Comparison of ENCODE assay signal across 8 cellular contexts in the genomic region with DNA sequence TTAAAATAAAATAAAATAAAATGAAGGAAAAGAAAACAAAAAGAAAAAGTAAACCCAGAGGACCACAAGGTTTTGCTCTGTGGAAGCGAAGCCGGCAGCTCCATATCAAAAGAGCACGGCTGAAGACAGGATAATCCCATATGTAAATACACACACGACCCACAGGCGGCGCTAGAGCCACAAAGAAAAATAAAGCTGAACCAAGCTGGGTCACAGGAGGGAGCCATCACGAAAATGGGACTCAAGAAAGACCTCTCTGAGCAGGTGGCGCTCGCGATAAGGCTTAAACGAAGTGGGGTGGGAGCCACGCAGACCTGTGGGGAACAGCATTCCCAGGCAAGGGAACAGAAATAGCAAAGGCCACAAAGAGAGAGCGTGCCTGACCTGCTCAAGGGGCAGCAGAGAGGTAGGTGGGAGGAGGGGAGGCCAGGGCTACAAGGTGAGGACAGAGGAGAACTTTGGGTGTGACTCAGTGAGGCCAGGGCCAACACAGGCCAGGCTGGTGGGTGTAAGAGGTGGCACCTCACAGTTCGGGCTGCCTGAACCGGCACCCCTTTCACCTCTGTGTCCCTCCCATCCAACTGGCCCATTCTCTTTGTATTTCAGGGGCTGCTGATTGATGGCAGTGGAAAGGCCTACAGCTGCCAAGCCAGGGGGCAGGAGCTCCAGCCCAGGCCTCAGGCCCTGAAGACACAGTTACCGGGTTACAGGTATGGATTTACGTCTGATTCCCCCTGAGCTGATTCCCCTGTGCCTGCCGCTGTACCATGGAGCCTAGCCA. TPM values are rescaled to one million over a fixed set of nuclear protein-coding genes. Genes with fewer than 3 reads are reported as not detected.
DNase-seq lines count a peak whose midpoint lies in the region; ATAC-seq, FAIRE-seq and TF ChIP-seq lines count a peak whose summit lies in the region.

No MANE protein-coding gene starts in this region.

- H3K9me3 ChIP-seq in A549: peaks cover 19% of the 10 kb centered on the region

- peak overlapping the region; percentile 48 to 61; a peak in 5 of 6 replicates for H3K27ac ChIP-seq in A549

- peaks cover 43% of the 10 kb centered on the region for H3K36me3 Mint-ChIP-seq in WTC11

- H3K27ac Mint-ChIP-seq in WTC11: no peak overlapping the region

- POLR2A ChIA-PET in A549 (lab: Yijun Ruan, JAX): interaction anchor here (1.0 kb wide), 1 partner anchor 67 kb away, joined by 3 read pairs; no protein-coding TSS in a partner anchor
- POLR2A ChIA-PET in WTC11 (lab: Charles Lee): interaction anchor here (0.6 to 1.2 kb wide), 2 partner anchors 64 to 67 kb away, joined by 5 read pairs; no protein-coding TSS in a partner anchor

- no peak overlapping the region for H3K4me2 ChIP-seq in A549

- WGBS in A549 (ENCODE audit: missing lambda C conversion rate): 49% methylated on average over 18 of the region's 18 CpGs

- H3K27me3 Mint-ChIP-seq in WTC11 (ENCODE audit: low read depth): no peaks in the 10 kb centered on the region

- peak; percentile 73 to 87 for ATAC-seq in A549
- ATAC-seq in WTC11: peak; percentile 72
- peak; percentile 85 for ATAC-seq in left colon
- no peak for ATAC-seq in HG03469 (IDR thresholded peaks at IDR 0.05; ENCODE audit: unreplicated experiment)

- intact Hi-C loops in left colon (cut with DNase I, micrococcal nuclease): loop anchor here (5.0 to 10.0 kb wide), 2 partner anchors 63 to 65 kb away; no protein-coding TSS in a partner anchor

- no peak overlapping the region for H3K4me3 ChIP-seq in A549

- DNase-seq in A549 (ENCODE audit: low read depth in 1 of 2, low spot score in 1 of 2) (peak; percentile 81 to 87), GM20000 (ENCODE audit: low spot score) (peak; percentile 74), NCI-H2227 treated with DMSO at 0.1 percent for 48 hours (lab: John Stamatoyannopoulos, UW) (peak; percentile 25), WTC11 (ENCODE audit: low spot score) (peak; percentile 79), left colon (peak; percentile 39 to 63)
- peak; percentile 36 for DNase-seq in central memory CD4-positive, alpha-beta T cell
- DNase-seq in stimulated activated CD4-positive, alpha-beta T cell treated with anti-CD3 and anti-CD28 coated beads, TNF-alpha, amount 100 ng/mL, for 1 hour (ENCODE audit: low read depth in 3 of 3, low spot score in 1 of 3): peak in 2 of 3 donors; percentile 12 to 48

- H3K9me3 Mint-ChIP-seq in WTC11: peaks cover 10% of the 10 kb centered on the region

- 0 out of 3 replicates have a peak, but pooled peaks cover 5% of the 10 kb centered on the region for H3K4me1 ChIP-seq in A549

- H3K4me1 Mint-ChIP-seq in WTC11: peaks cover 3% of the 10 kb centered on the region; the same call in 1 of the 2 replicates

- CTCF ChIA-PET in A549 (lab: Yijun Ruan, JAX): interaction anchor here (0.6 to 13.9 kb wide), 63 partner anchors 8 to 607 kb away, joined by 3 to 546 read pairs (median 5); partner anchors contain the start of gene KCNB1
- CTCF ChIA-PET in WTC11 (lab: Charles Lee): interaction anchor here (0.5 to 10.6 kb wide), 86 partner anchors 9 to 394 kb away, joined by 3 to 540 read pairs (median 5); partner anchors contain the start of genes B4GALT5 and RNF114

- FAIRE-seq in A549 (lab: Jason Lieb, UNC): no peak

- no peak overlapping the region for H3K4me3 Mint-ChIP-seq in WTC11

- no peak for TF ChIP-seq POLR2A in A549 (IDR thresholded peaks at IDR 0.05; ENCODE audit: low read length)

- peak; percentile 98 for TF ChIP-seq CTCF in A549 (IDR thresholded peaks at IDR 0.05)
- TF ChIP-seq CTCF in GM20000 (IDR thresholded peaks at IDR 0.05; ENCODE audit: extremely low read depth, missing control alignments): peak; percentile 72
- peak; percentile 85 for TF ChIP-seq CTCF in WTC11 (IDR thresholded peaks at IDR 0.05)

- no peak for TF ChIP-seq EP300 in A549 (IDR thresholded peaks at IDR 0.05)

- peak; percentile 98 for TF ChIP-seq RAD21 in A549 (conservative IDR thresholded peaks at IDR 0.05 in 1 of 2, IDR thresholded peaks at IDR 0.05 in 1 of 2)

TF ChIP-seq in A549, 52 proteins besides CTCF, POLR2A, EP300 and RAD21:
- TF ChIP-seq SMC3 (IDR thresholded peaks at IDR 0.05) (peak; percentile 98), HOXA7 (CRISPR knock-in tag; IDR thresholded peaks at IDR 0.05) (no peak)
TF ChIP-seq in A549: peak in this region for 1.

TF ChIP-seq in WTC11, 78 proteins besides CTCF, POLR2A, EP300 and RAD21:
- TF ChIP-seq ZNF423 (CRISPR knock-in tag; IDR thresholded peaks at IDR 0.05) (no peak), ZNF396 (CRISPR knock-in tag; IDR thresholded peaks at IDR 0.05; ENCODE audit: borderline replicate concordance) (no peak), GTF2I (CRISPR knock-in tag; conservative IDR thresholded peaks at IDR 0.05) (peak; percentile 57; the same call in 1 of the 2 replicates), ZBTB43 (CRISPR knock-in tag; IDR thresholded peaks at IDR 0.05) (no peak)
- TF ChIP-seq, protein P1, sequence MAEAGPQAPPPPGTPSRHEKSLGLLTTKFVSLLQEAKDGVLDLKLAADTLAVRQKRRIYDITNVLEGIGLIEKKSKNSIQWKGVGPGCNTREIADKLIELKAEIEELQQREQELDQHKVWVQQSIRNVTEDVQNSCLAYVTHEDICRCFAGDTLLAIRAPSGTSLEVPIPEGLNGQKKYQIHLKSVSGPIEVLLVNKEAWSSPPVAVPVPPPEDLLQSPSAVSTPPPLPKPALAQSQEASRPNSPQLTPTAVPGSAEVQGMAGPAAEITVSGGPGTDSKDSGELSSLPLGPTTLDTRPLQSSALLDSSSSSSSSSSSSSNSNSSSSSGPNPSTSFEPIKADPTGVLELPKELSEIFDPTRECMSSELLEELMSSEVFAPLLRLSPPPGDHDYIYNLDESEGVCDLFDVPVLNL (CRISPR knock-in tag; IDR thresholded peaks at IDR 0.05; ENCODE audit: borderline replicate concordance, low read depth): no peak
- TF ChIP-seq, protein P2, sequence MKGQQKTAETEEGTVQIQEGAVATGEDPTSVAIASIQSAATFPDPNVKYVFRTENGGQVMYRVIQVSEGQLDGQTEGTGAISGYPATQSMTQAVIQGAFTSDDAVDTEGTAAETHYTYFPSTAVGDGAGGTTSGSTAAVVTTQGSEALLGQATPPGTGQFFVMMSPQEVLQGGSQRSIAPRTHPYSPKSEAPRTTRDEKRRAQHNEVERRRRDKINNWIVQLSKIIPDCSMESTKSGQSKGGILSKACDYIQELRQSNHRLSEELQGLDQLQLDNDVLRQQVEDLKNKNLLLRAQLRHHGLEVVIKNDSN (CRISPR knock-in tag; IDR thresholded peaks at IDR 0.05): no peak
- TF ChIP-seq, protein P3, sequence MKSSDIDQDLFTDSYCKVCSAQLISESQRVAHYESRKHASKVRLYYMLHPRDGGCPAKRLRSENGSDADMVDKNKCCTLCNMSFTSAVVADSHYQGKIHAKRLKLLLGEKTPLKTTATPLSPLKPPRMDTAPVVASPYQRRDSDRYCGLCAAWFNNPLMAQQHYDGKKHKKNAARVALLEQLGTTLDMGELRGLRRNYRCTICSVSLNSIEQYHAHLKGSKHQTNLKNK (CRISPR knock-in tag; IDR thresholded peaks at IDR 0.05): no peak
TF ChIP-seq in WTC11: peak in this region for 1.

RNA-seq across cellular contexts. Expression of gene PTGIS, which starts 26.0 kb away (rescaled TPM):
- polyA plus RNA-seq in A549 (2011; rRNA removed): 0.03 and 0.07 TPM in 2 replicates
- polyA plus RNA-seq in A549 (2012; cell fraction: cytosol; rRNA removed): 0.01 and 0.05 TPM in 2 replicates
- 0.01 and 0.11 TPM in 2 replicates for polyA plus RNA-seq in A549 (2012; cell fraction: nucleus; rRNA removed)
- 0.04 to 0.05 TPM (median 0.04 TPM) in 3 replicates for polyA plus RNA-seq in A549 (2017; fragmentation: RNase III; extraction: RNeasy Plus Mini Kit Qiagen cat#74134 plus additional on column Dnase treatment)
- polyA minus RNA-seq in A549 (2011; rRNA and poly(A)+ RNA removed): 0.04 and 0.24 TPM in 2 replicates
- total RNA-seq in WTC11 (2021): 24.3 to 37.0 TPM (median 34.4 TPM) in 3 replicates
- 10 to 100 TPM in 1 of 2 donors, 1 to 10 TPM in 1; 4.5 to 13.0 TPM for total RNA-seq in left colon

RNA-seq across cellular contexts. Expression of gene KCNB1, which starts 59.5 kb away (rescaled TPM):
- polyA plus RNA-seq in A549 (2011; rRNA removed) (0.28 TPM in 2 replicates), A549 (2017; fragmentation: RNase III; extraction: RNeasy Plus Mini Kit Qiagen cat#74134 plus additional on column Dnase treatment) (0.11 to 0.24 TPM (median 0.12 TPM) in 3 replicates)
- polyA plus RNA-seq in A549 (2012; cell fraction: cytosol; rRNA removed): 0.07 and 0.09 TPM in 2 replicates
- polyA plus RNA-seq in A549 (2012; cell fraction: nucleus; rRNA removed): 0.05 and 0.08 TPM in 2 replicates
- polyA minus RNA-seq in A549 (2011; rRNA and poly(A)+ RNA removed): 0.44 and 0.54 TPM in 2 replicates
- total RNA-seq in WTC11 (2021) (1.1 to 1.5 TPM (median 1.1 TPM) in 3 replicates), left colon (1 to 10 TPM in 1 of 2 donors, under 1 TPM in 1; 0.24 to 2.0 TPM)

Comparison
In these comparisons a context has a peak if more than half of its experiments do, and no peak if none do; other contexts are left out.
1. DNase-seq: peak in every context shown above with its lines; median percentile 84 in A549; 79 in WTC11; 74 in GM20000; 51 in left colon; 36 in central memory CD4-positive, alpha-beta T cell; 30 in stimulated activated CD4-positive, alpha-beta T cell treated with anti-CD3 and anti-CD28 coated beads, TNF-alpha, amount 100 ng/mL, for 1 hour; 25 in NCI-H2227 treated with DMSO at 0.1 percent for 48 hours.
2. Of the 8 proteins assayed by ChIP-seq in both WTC11 and A549: peak only in WTC11: none; only in A549: none; in both: CTCF; in neither: 7.